Comparison of ENCODE assay signal across 11 cellular contexts in genomic region chr19:11361037-11361770, GRCh38. TPM values are rescaled to one million over a fixed set of nuclear protein-coding genes. Genes with fewer than 3 reads are reported as not detected.
DNase-seq lines count a peak whose midpoint lies in the region; ATAC-seq, FAIRE-seq and TF ChIP-seq lines count a peak whose summit lies in the region.
"Had no signal": no experiment of that assay in that cellular context is flagged by ENCODE, and none has a peak within 500 bp of the region (broad histone marks: within the 10 kb centered on the region; RNA-seq: fewer than 3 reads in every experiment).

No MANE protein-coding gene starts in this region.

- H3K9me2 ChIP-seq in HCT116 (ENCODE audit: insufficient read depth), result no peaks in the 10 kb centered on the region

- H3K27me3 ChIP-seq in HCT116 (ENCODE audit: insufficient read depth, low read length), result no peaks in the 10 kb centered on the region
- H3K27me3 ChIP-seq in pancreas, result no peaks in the 10 kb centered on the region
- no peaks in the 10 kb centered on the region for H3K27me3 ChIP-seq in MG63

- H3K36me3 ChIP-seq in HCT116 (ENCODE audit: control insufficient read depth in 1 of 2, insufficient read depth in 2 of 2, low read length in 2 of 2) (peaks cover 0 to 2% of the 10 kb centered on the region in 2 experiments; a peak in 1 of 4 replicates), pancreas (no peaks in the 10 kb centered on the region), MG63 (peaks cover 38% of the 10 kb centered on the region)

- peaks cover 5 to 13% of the 10 kb centered on the region in 2 experiments for H3K4me1 ChIP-seq in HCT116 (ENCODE audit: control insufficient read depth in 1 of 2, insufficient read depth in 2 of 2, low read length in 2 of 2)
- H3K4me1 ChIP-seq in pancreas, result no peaks in the 10 kb centered on the region

- ATAC-seq in HCT116, result peak; percentile 89
- peak; percentile 39 for ATAC-seq in left ventricle myocardium superior
- ATAC-seq in pancreas, result peak; percentile 22 to 86 (median 60)
- ATAC-seq: T-helper 17 cell had no signal

- H3K27ac ChIP-seq in HCT116 (ENCODE audit: low read depth, low read length) (peak overlapping the region; percentile 27; the same call in 1 of the 2 replicates), pancreas (no peak overlapping the region)

- H3K9me3 ChIP-seq in HCT116 (ENCODE audit: control insufficient read depth in 1 of 2, insufficient read depth in 1 of 2, low read depth in 1 of 2, low read length in 2 of 2) (no peaks in the 10 kb centered on the region), pancreas (no peaks in the 10 kb centered on the region), MG63 (no peaks in the 10 kb centered on the region)

- DNase-seq in HCT116 (ENCODE audit: low read depth, low spot score) (no peak), OCI-M1 (lab: John Stamatoyannopoulos, UW) (peak; percentile 70), left ventricle myocardium superior (peak; percentile 61), pancreas (peak in 5 of 6 donors; percentile 56 to 84 (median 72)), MG63 (no peak), NOMO-1 (lab: John Stamatoyannopoulos, UW; ENCODE audit: unreplicated experiment in 2 of 2) (no peak), NCI-H2227 treated with DMSO at 0.1 percent for 48 hours (lab: John Stamatoyannopoulos, UW) (no peak)
- DNase-seq: activated T-cell treated with anti-CD3 and anti-CD28 coated beads, Interleukin-2, amount 50 U/mL, for 1 hour; cerebellar nuclear complex; NCI-H226; T-helper 17 cell had no signal

- H3K4me3 ChIP-seq in HCT116 (replicated peaks in 1 of 2; ENCODE audit: low read depth in 1 of 2, low read length in 2 of 2), result no peak overlapping the region
- no peak overlapping the region for H3K4me3 ChIP-seq in pancreas
- H3K4me3 ChIP-seq in MG63, result no peak overlapping the region

- no peak for TF ChIP-seq RAD21 in HCT116 (IDR thresholded peaks at IDR 0.05; ENCODE audit: low read depth)

- no peaks in the 10 kb centered on the region for H3K79me2 ChIP-seq in HCT116 (ENCODE audit: insufficient read depth, low read length)

- no peak for FAIRE-seq in pancreas (lab: Jason Lieb, UNC)

- 0 out of 2 replicates have a peak overlapping the region, but pooled peaks have one; percentile 2 for H3K4me2 ChIP-seq in HCT116 (ENCODE audit: low read length)

- H4K20me1 ChIP-seq in HCT116 (ENCODE audit: insufficient read depth), result no peaks in the 10 kb centered on the region

- RAD21 ChIA-PET in HCT116 (lab: Charles Lee; ENCODE audit: low non-redundant PET in 1 of 2, low total read pairs in 2 of 2, uncharacterized antibody in 2 of 2, unreplicated experiment in 2 of 2), result no interaction called here

- WGBS in pancreas, 2 donors, result 69 to 71% methylated on average over 43 of the region's 43 CpGs

- TF ChIP-seq CTCF in HCT116 (IDR thresholded peaks at IDR 0.05 in 2 of 3, conservative IDR thresholded peaks at IDR 0.05 in 1 of 3; ENCODE audit: borderline replicate concordance in 1 of 3, insufficient read depth in 1 of 3, low read depth in 2 of 3, low read length in 2 of 3) (no peak), pancreas (IDR thresholded peaks at IDR 0.05) (no peak)

- TF ChIP-seq POLR2A in HCT116 (IDR thresholded peaks at IDR 0.05; ENCODE audit: borderline replicate concordance, extremely low read depth, insufficient read depth, insufficient read length), result no peak

- intact Hi-C loops in HCT116 (cut with micrococcal nuclease) (no loop called here), left ventricle myocardium superior (cut with micrococcal nuclease) (no loop called here), pancreas (cut with DNase I) (no loop called here)

- CTCF ChIA-PET in HCT116 (lab: Charles Lee), result interaction anchor here (0.6 kb wide), 1 partner anchor 226 kb away, joined by 3 read pairs; no protein-coding TSS in a partner anchor

- no peak overlapping the region for H2AFZ ChIP-seq in HCT116 (ENCODE audit: low read depth, low read length, poor library complexity, severe bottlenecking)

- BruUV-seq in HCT116 (replicated peaks; lab: Mats Ljungman, UMichigan), result no TSS peak

- POLR2A ChIA-PET in HCT116 (lab: Charles Lee), result interaction anchor here (1.8 kb wide), 1 partner anchor 13 kb away, joined by 11 read pairs; the partner anchor contains the start of gene SWSAP1

- no peak overlapping the region for H3K9ac ChIP-seq in HCT116 (ENCODE audit: low read length)

TF ChIP-seq in HCT116, 20 proteins besides CTCF, POLR2A, EP300 and RAD21:
- no peak for TF ChIP-seq MAX (IDR thresholded peaks at IDR 0.05)
- TF ChIP-seq ELF1 (IDR thresholded peaks at IDR 0.05; ENCODE audit: borderline replicate concordance, low read depth), result no peak
- no peak for TF ChIP-seq ATF3 (IDR thresholded peaks at IDR 0.05)
- no peak for TF ChIP-seq SRF (IDR thresholded peaks at IDR 0.05; ENCODE audit: low read depth)
- no peak for TF ChIP-seq POLR2AphosphoS5 (IDR thresholded peaks at IDR 0.05; ENCODE audit: low read depth, low read length)
- no peak for TF ChIP-seq REST (IDR thresholded peaks at IDR 0.05; ENCODE audit: low read depth)
- no peak for TF ChIP-seq TCF7L2 (IDR thresholded peaks at IDR 0.05; ENCODE audit: borderline replicate concordance, extremely low read depth, insufficient read depth, insufficient read length)
- no peak for TF ChIP-seq EZH2 (IDR thresholded peaks at IDR 0.05)
- no peak for TF ChIP-seq EZH2phosphoT487 (IDR thresholded peaks at IDR 0.05; ENCODE audit: borderline replicate concordance)
- TF ChIP-seq EGR1 (IDR thresholded peaks at IDR 0.05; ENCODE audit: low read depth), result no peak
- TF ChIP-seq FOSL1 (IDR thresholded peaks at IDR 0.05; ENCODE audit: low read depth), result no peak

RNA-seq across cellular contexts. Expression of gene PLPPR2, which starts 6.0 kb away (rescaled TPM):
- total RNA-seq in HCT116 (2021; ENCODE audit: unreplicated experiment) (23.2 TPM), left ventricle myocardium superior (17.7 TPM), pancreas (10 to 100 TPM in 1 of 6 donors, 1 to 10 TPM in 5; 4.4 to 11.0 (median 7.1) TPM)
- polyA plus RNA-seq in HCT116 (2012), result 23.7 and 29.8 TPM in 2 replicates
- 10 to 100 TPM; 15.7 to 32.8 TPM for polyA plus RNA-seq in pancreas
- total RNA-seq in MG63 (2014; rRNA removed; shearing (Covaris generic); ENCODE audit: low replicate concordance), result 3.9 and 12.3 TPM in 2 replicates

RNA-seq across cellular contexts. Expression of gene SWSAP1, which starts 13.3 kb away (rescaled TPM):
- total RNA-seq in HCT116 (2021; ENCODE audit: unreplicated experiment) (2.5 TPM), left ventricle myocardium superior (2.0 TPM), pancreas (1 to 10 TPM in 4 of 6 donors, under 1 TPM in 2; 0.55 to 1.5 (median 1.1) TPM)
- polyA plus RNA-seq in HCT116 (2012), result 0.90 and 1.7 TPM in 2 replicates
- polyA plus RNA-seq in pancreas, result 1 to 10 TPM; 1.8 to 2.7 TPM
- 1.3 and 3.1 TPM in 2 replicates for total RNA-seq in MG63 (2014; rRNA removed; shearing (Covaris generic); ENCODE audit: low replicate concordance)

RNA-seq across cellular contexts. Expression of gene CCDC159, which starts 14.9 kb away (rescaled TPM):
- 7.7 TPM for total RNA-seq in HCT116 (2021; ENCODE audit: unreplicated experiment)
- polyA plus RNA-seq in HCT116 (2012), result 7.1 and 9.6 TPM in 2 replicates
- 20.9 TPM for total RNA-seq in left ventricle myocardium superior
- 10 to 100 TPM; 11.6 to 21.1 (median 14.1) TPM for total RNA-seq in pancreas
- 100 to 1,000 TPM in 1 of 2 donors, 10 to 100 TPM in 1; 86.6 to 106 TPM for polyA plus RNA-seq in pancreas
- total RNA-seq in MG63 (2014; rRNA removed; shearing (Covaris generic); ENCODE audit: low replicate concordance), result 5.4 and 9.0 TPM in 2 replicates

RNA-seq across cellular contexts. Expression of gene TMEM205, which starts 15.1 kb away (rescaled TPM):
- total RNA-seq in HCT116 (2021; ENCODE audit: unreplicated experiment), result 55.9 TPM
- 112 and 115 TPM in 2 replicates for polyA plus RNA-seq in HCT116 (2012)
- total RNA-seq in left ventricle myocardium superior, result 89.8 TPM
- total RNA-seq in pancreas, result 10 to 100 TPM; 41.4 to 69.2 (median 53.0) TPM
- 100 to 1,000 TPM in 1 of 2 donors, 10 to 100 TPM in 1; 84.5 to 175 TPM for polyA plus RNA-seq in pancreas
- 139 and 195 TPM in 2 replicates for total RNA-seq in MG63 (2014; rRNA removed; shearing (Covaris generic); ENCODE audit: low replicate concordance)

RNA-seq across cellular contexts. Expression of gene RAB3D, which starts 21.7 kb away (rescaled TPM):
- total RNA-seq in HCT116 (2021; ENCODE audit: unreplicated experiment), result 28.9 TPM
- polyA plus RNA-seq in HCT116 (2012), result 14.9 and 20.1 TPM in 2 replicates
- total RNA-seq in left ventricle myocardium superior, result 8.1 TPM
- 100 to 1,000 TPM in 4 of 6 donors, 10 to 100 TPM in 2; 70.6 to 134 (median 107) TPM for total RNA-seq in pancreas
- 10 to 100 TPM; 11.0 to 15.2 TPM for polyA plus RNA-seq in pancreas
- total RNA-seq in MG63 (2014; rRNA removed; shearing (Covaris generic); ENCODE audit: low replicate concordance), result 2.3 and 3.1 TPM in 2 replicates

Comparison
In these comparisons a context has a peak if more than half of its experiments do, and no peak if none do; other contexts are left out.
1. ATAC-seq: peak in every context shown above with its lines; median percentile 89 in HCT116; 60 in pancreas; 39 in left ventricle myocardium superior.
2. DNase-seq: peak in OCI-M1 (single experiment), left ventricle myocardium superior (single experiment) and pancreas (5 of 6); none in HCT116 (single experiment), MG63 (single experiment), NOMO-1 (0 of 2) and NCI-H2227 treated with DMSO at 0.1 percent for 48 hours (single experiment).